In genomic region chr11:22387126-22387525, GRCh38 we compare ENCODE assay signal across 37 cellular contexts. TPM values are rescaled to one million over a fixed set of nuclear protein-coding genes. Genes with fewer than 3 reads are reported as not detected.
"Had no signal": no experiment of that assay in that cellular context is flagged by ENCODE, and none has a peak within 500 bp of the region (broad histone marks: within the 10 kb centered on the region; RNA-seq: fewer than 3 reads in every experiment).

No MANE protein-coding gene starts in this region.

- H3K27ac ChIP-seq: adrenal gland, ascending aorta, body of pancreas, brain microvascular endothelial cell, breast epithelium, cardiac muscle cell had no signal

- ATAC-seq: activated naive CD4-positive, alpha-beta T cell treated with anti-CD3 and anti-CD28 coated beads, Interleukin-2, amount 50 U/mL, for 72 hours; activated naive CD8-positive, alpha-beta T cell treated with anti-CD3 and anti-CD28 coated beads, Interleukin-2, amount 50 U/mL, for 24 hours; activated T-cell treated with anti-CD3 and anti-CD28 coated beads, Interleukin-2, amount 50 U/mL, for 4 hours; activated T-cell treated with anti-CD3 and anti-CD28 coated beads, Interleukin-2, amount 50 U/mL, for 72 hours; activated T-helper 17 cell treated with anti-CD3 and anti-CD28 coated beads, Interleukin-2, amount 50 U/mL, for 72 hours; body of pancreas had no signal

- H3K4me1 ChIP-seq: adrenal gland, ascending aorta, body of pancreas, breast epithelium had no signal

- DNase-seq: activated effector memory CD4-positive, alpha-beta T cell treated with anti-CD3 and anti-CD28 coated beads, Interleukin-2, amount 50 U/mL, for 16 hours; activated effector memory CD4-positive, alpha-beta T cell treated with Interleukin-2 at 50 U/mL for 16 hours; activated gamma-delta T cell; activated gamma-delta T cell treated with Interleukin-2 at 50 U/mL for 16 hours; activated naive CD4-positive, alpha-beta T cell; activated naive CD4-positive, alpha-beta T cell treated with anti-CD3 and anti-CD28 coated beads for 36 hours; activated naive CD4-positive, alpha-beta T cell treated with anti-CD3 and anti-CD28 coated beads, Interleukin-2, amount 10 ng/mL, durations not matched to agents 7 days and 5 days; activated naive CD4-positive, alpha-beta T cell treated with anti-CD3 and anti-CD28 coated beads, Interleukin-2, amount 50 U/mL, for 16 hours; activated naive CD4-positive, alpha-beta T cell treated with Interleukin-2 at 50 U/mL for 16 hours; activated naive CD8-positive, alpha-beta T cell treated with anti-CD3 and anti-CD28 coated beads for 36 hours; activated naive CD8-positive, alpha-beta T cell treated with anti-CD3 and anti-CD28 coated beads, Interleukin-2, amount 10 ng/mL, durations not matched to agents 7 days and 5 days; activated naive CD8-positive, alpha-beta T cell treated with anti-CD3 and anti-CD28 coated beads, Interleukin-2, amount 50 U/mL, for 24 hours; activated T-cell treated with anti-CD3 and anti-CD28 coated beads, Interleukin-2, amount 50 U/mL, for 1 hour; activated T-cell treated with anti-CD3 and anti-CD28 coated beads, Interleukin-2, amount 50 U/mL, for 24 hours; activated T-cell treated with anti-CD3 and anti-CD28 coated beads, Interleukin-2, amount 50 U/mL, for 4 hours; activated T-cell treated with anti-CD3 and anti-CD28 coated beads, Interleukin-2, amount 50 U/mL, for 48 hours; activated T-cell treated with anti-CD3 and anti-CD28 coated beads, Interleukin-2, amount 50 U/mL, for 72 hours; adrenal gland; amniotic stem cell; amygdala; anterior cingulate cortex; aorta; body of pancreas; brain microvascular endothelial cell; central memory CD4-positive, alpha-beta T cell; cerebellar nuclear complex had no signal

- H3K9me3 ChIP-seq: adrenal gland, ascending aorta, body of pancreas, breast epithelium had no signal

- H3K36me3 ChIP-seq: adrenal gland, ascending aorta, brain microvascular endothelial cell, breast epithelium, cardiac muscle cell had no signal

- H3K27me3 ChIP-seq: adrenal gland, ascending aorta, body of pancreas, brain microvascular endothelial cell, breast epithelium, cardiac muscle cell had no signal

- H3K4me3 ChIP-seq: adrenal gland, ascending aorta, body of pancreas, breast epithelium, cardiac muscle cell had no signal

RNA-seq across cellular contexts. Expression of gene SLC17A6, which starts 48.9 kb away (rescaled TPM):
- total RNA-seq: activated naive CD4-positive, alpha-beta T cell treated with anti-CD3 and anti-CD28 coated beads for 36 hours; activated naive CD4-positive, alpha-beta T cell treated with anti-CD3 and anti-CD28 coated beads, Interleukin-2, amount 50 U/mL, for 72 hours; activated naive CD8-positive, alpha-beta T cell treated with anti-CD3 and anti-CD28 coated beads for 36 hours; activated naive CD8-positive, alpha-beta T cell treated with anti-CD3 and anti-CD28 coated beads, Interleukin-2, amount 10 ng/mL, durations not matched to agents 7 days and 5 days; activated T-cell treated with anti-CD3 and anti-CD28 coated beads, Interleukin-2, amount 50 U/mL, for 4 hours; activated T-cell treated with anti-CD3 and anti-CD28 coated beads, Interleukin-2, amount 50 U/mL, for 72 hours; activated T-helper 1 cell treated with anti-CD3 and anti-CD28 coated beads, Interleukin-12 subunit alpha, Interleukin-12 subunit beta, Interleukin-2, Interleukin-4 antibody, amounts not matched to agents 30 ng/mL and 10 ng/mL and 1 ng/mL, durations not matched to agents 14 hours and 24 hours and 36 hours; activated T-helper 17 cell treated with anti-CD3 and anti-CD28 coated beads, Interleukin-2, amount 50 U/mL, for 72 hours; activated T-helper 2 cell treated with anti-CD3 and anti-CD28 coated beads, Interferon-gamma antibody, Interleukin-2, Interleukin-4, amounts not matched to agents 10 μg/mL and 5 μg/mL and 100 μg/mL, durations not matched to agents 14 hours and 24 hours and 36 hours; adrenal gland; aorta; ascending aorta; astrocyte; body of pancreas; breast epithelium; bronchial epithelial cell; cardiac muscle cell; cardiac septum; chondrocyte had no signal
- polyA plus RNA-seq: adrenal gland, aorta, cardiac muscle cell had no signal
